In the genomic region with DNA sequence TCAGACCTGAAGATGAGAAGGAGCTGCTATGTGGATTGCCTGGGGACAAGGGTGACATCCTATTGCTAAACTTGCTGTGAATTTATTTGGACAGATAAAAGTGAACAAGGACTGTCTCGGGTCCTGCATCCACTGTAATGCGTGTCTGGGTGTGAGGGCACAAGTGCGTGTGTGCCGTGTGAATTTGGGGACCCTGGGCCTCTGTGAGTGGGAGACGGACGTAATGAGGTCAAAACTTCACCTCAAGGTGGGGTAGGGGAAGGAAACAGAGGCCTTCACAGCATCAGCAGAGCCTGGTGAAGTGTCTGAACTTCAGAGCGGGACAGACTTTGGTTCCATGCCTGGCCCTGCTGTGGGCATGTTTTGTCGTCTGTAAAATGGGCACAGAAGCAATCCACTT, we compare ENCODE assay signal across 19 cellular contexts. TPM values are rescaled to one million over a fixed set of nuclear protein-coding genes. Genes with fewer than 3 reads are reported as not detected.
DNase-seq lines count a peak whose midpoint lies in the region; ATAC-seq, FAIRE-seq and TF ChIP-seq lines count a peak whose summit lies in the region.
"Had no signal": no experiment of that assay in that cellular context is flagged by ENCODE, and none has a peak within 500 bp of the region (broad histone marks: within the 10 kb centered on the region; RNA-seq: fewer than 3 reads in every experiment).

No MANE protein-coding gene starts in this region.

- no peak for TF ChIP-seq POLR2A in Peyer's patch (IDR thresholded peaks at IDR 0.05)

- peaks cover 99% of the 10 kb centered on the region for H3K4me1 ChIP-seq in DOHH2 (ENCODE audit: control insufficient read depth, low read length)
- peaks cover 0 to 70% (median 58%) of the 10 kb centered on the region in 4 donors for H3K4me1 ChIP-seq in Peyer's patch
- peaks cover 0 to 6% of the 10 kb centered on the region in 2 donors for H3K4me1 ChIP-seq in small intestine (ENCODE audit: control insufficient read depth in 2 of 2, insufficient read depth in 1 of 2, low read depth in 1 of 2, low read length in 1 of 2)

- H3K4me3 Mint-ChIP-seq in effector memory CD8-positive, alpha-beta T cell = peak overlapping the region; percentile 55 to 60

- TF ChIP-seq CTCF in DOHH2 (IDR thresholded peaks at IDR 0.05; ENCODE audit: low read depth, low read length, poor library complexity, severe bottlenecking) (no peak), Peyer's patch (IDR thresholded peaks at IDR 0.05) (no peak), coronary artery (IDR thresholded peaks at IDR 0.05) (no peak)

- FAIRE-seq in small intestine (lab: Jason Lieb, UNC) = no peak
- FAIRE-seq: endothelial cell of umbilical vein, K562 had no signal

- no peaks in the 10 kb centered on the region for H4K20me1 ChIP-seq in DOHH2 (ENCODE audit: control insufficient read depth, insufficient read depth, low read depth, low read length)

- H3K27ac ChIP-seq in DOHH2 (ENCODE audit: low read depth, low read length) (peak overlapping the region; percentile 98), Peyer's patch (peak overlapping the region; percentile 29 to 84 (median 77)), small intestine (ENCODE audit: low read depth in 1 of 2, low read length in 1 of 2) (peak overlapping the region; percentile 16 to 74), coronary artery (no peak overlapping the region)
- H3K27ac ChIP-seq: GM23248 had no signal

- no peaks in the 10 kb centered on the region for H3K27me3 ChIP-seq in DOHH2 (ENCODE audit: control insufficient read depth, low read length)
- no peaks in the 10 kb centered on the region for H3K27me3 ChIP-seq in Peyer's patch
- H3K27me3 ChIP-seq in small intestine (ENCODE audit: control insufficient read depth in 2 of 2, insufficient read depth in 2 of 2, low read length in 2 of 2) = no peaks in the 10 kb centered on the region

- H3F3A ChIP-seq in DOHH2 (ENCODE audit: control insufficient read depth, insufficient read depth) = peaks cover 38% of the 10 kb centered on the region

- WGBS in small intestine, 3 donors = 73 to 91% (median 80%) methylated on average over 8 of the region's 8 CpGs

- peaks cover 4 to 10% of the 10 kb centered on the region in 2 donors for H3K9me3 Mint-ChIP-seq in effector memory CD8-positive, alpha-beta T cell

- no peaks in the 10 kb centered on the region for H3K27me3 Mint-ChIP-seq in effector memory CD8-positive, alpha-beta T cell

- peaks cover 34% of the 10 kb centered on the region for H3K36me3 Mint-ChIP-seq in effector memory CD8-positive, alpha-beta T cell (ENCODE audit: insufficient read depth)

- H3K79me2 ChIP-seq in DOHH2 (ENCODE audit: control insufficient read depth, low read length) = 0 out of 2 replicates have a peak, but pooled peaks cover under 1% of the 10 kb centered on the region

- H3K36me3 ChIP-seq in DOHH2 (ENCODE audit: control insufficient read depth, low read length) (peaks cover 3% of the 10 kb centered on the region; the same call in 1 of the 2 replicates), Peyer's patch (no peaks in the 10 kb centered on the region), small intestine (ENCODE audit: control insufficient read depth in 2 of 2, insufficient read depth in 2 of 2, low read length in 2 of 2) (no peaks in the 10 kb centered on the region)

- peak overlapping the region; percentile 97 to 100 for H3K27ac Mint-ChIP-seq in effector memory CD8-positive, alpha-beta T cell

- H3K9me3 ChIP-seq in DOHH2 (ENCODE audit: control insufficient read depth, insufficient read depth, low read length) (no peaks in the 10 kb centered on the region), Peyer's patch (no peaks in the 10 kb centered on the region), small intestine (ENCODE audit: control insufficient read depth, low read depth) (no peaks in the 10 kb centered on the region)

- no peaks in the 10 kb centered on the region for H3K9me2 ChIP-seq in DOHH2 (replicated peaks; ENCODE audit: control insufficient read depth, low read length)

- ATAC-seq in effector memory CD8-positive, alpha-beta T cell (replicated peaks) = no peak
- ATAC-seq in HG03469 (IDR thresholded peaks at IDR 0.05; ENCODE audit: unreplicated experiment) = no peak
- ATAC-seq in HG02981 (IDR thresholded peaks at IDR 0.05; ENCODE audit: unreplicated experiment) = no peak
- ATAC-seq: K562 had no signal

- DNase-seq in Peyer's patch (no peak), small intestine (no peak), coronary artery (ENCODE audit: low spot score) (no peak)
- DNase-seq in effector memory CD8-positive, alpha-beta T cell = no peak
- DNase-seq: activated CD4-positive, alpha-beta T cell treated with anti-CD3 and anti-CD28 coated beads, Interleukin-2, amount 50 U/mL, for 1 hour; central memory CD4-positive, alpha-beta T cell; COR-L47; GM23248; head of caudate nucleus; NCI-H1105 treated with DMSO at 0.1 percent for 48 hours; NCI-H510A treated with DMSO at 0.1 percent for 48 hours had no signal

- H3K4me1 Mint-ChIP-seq in effector memory CD8-positive, alpha-beta T cell (ENCODE audit: low read depth in 2 of 2) = peaks cover 81 to 82% of the 10 kb centered on the region in 2 donors

- H3K4me2 ChIP-seq in DOHH2 (ENCODE audit: low read length) = peak overlapping the region; percentile 88

- H3K4me3 ChIP-seq in DOHH2 (ENCODE audit: low read length) = peak overlapping the region; percentile 36
- H3K4me3 ChIP-seq in Peyer's patch = no peak overlapping the region
- H3K4me3 ChIP-seq in small intestine (ENCODE audit: low read depth in 1 of 2, low read length in 2 of 2) = no peak overlapping the region
- no peak overlapping the region for H3K4me3 ChIP-seq in coronary artery
- H3K4me3 ChIP-seq: GM23248, K562 had no signal

RNA-seq across cellular contexts. Expression of a gene that starts 14.8 kb away (rescaled TPM):
- total RNA-seq in Peyer's patch = 10 to 100 TPM in 1 of 4 donors, 1 to 10 TPM in 3; 3.2 to 32.2 (median 5.4) TPM
- polyA plus RNA-seq in small intestine = 1 to 10 TPM; 1.3 to 5.6 (median 4.6) TPM
- total RNA-seq: endothelial cell of umbilical vein, GM23248, K562 had no signal
- polyA plus RNA-seq: endothelial cell of umbilical vein, K562 had no signal

RNA-seq across cellular contexts. Expression of a gene that starts 34.5 kb away (rescaled TPM):
- not detected for total RNA-seq in Peyer's patch
- polyA plus RNA-seq in small intestine = not detected
- total RNA-seq: endothelial cell of umbilical vein; GM23248; K562; kidney epithelial cell; renal cortical epithelial cell; T-helper 1 cell treated with Interleukin-12 subunit alpha and Interleukin-12 subunit beta and Interleukin-4 antibody, amounts not matched to agents 30 ng/mL and 1 ng/mL, for 36 hours had no signal
- polyA plus RNA-seq: endothelial cell of umbilical vein, GM23248, K562 had no signal

RNA-seq across cellular contexts. Expression of a gene that starts 35.5 kb away (rescaled TPM):
- not detected for total RNA-seq in Peyer's patch
- polyA plus RNA-seq in small intestine = not detected
- total RNA-seq: endothelial cell of umbilical vein; GM23248; K562; kidney epithelial cell; renal cortical epithelial cell; T-helper 1 cell treated with Interleukin-12 subunit alpha and Interleukin-12 subunit beta and Interleukin-4 antibody, amounts not matched to agents 30 ng/mL and 1 ng/mL, for 36 hours had no signal
- polyA plus RNA-seq: endothelial cell of umbilical vein, GM23248, K562 had no signal

Comparison
In these comparisons a context has a peak if more than half of its experiments do, and no peak if none do; other contexts are left out.
1. H3K27ac ChIP-seq: peak in DOHH2 (single experiment), Peyer's patch (4 of 4) and small intestine (2 of 2); none in coronary artery (0 of 2).